ENCODE assay signal across 10 cellular contexts in the genomic region with DNA sequence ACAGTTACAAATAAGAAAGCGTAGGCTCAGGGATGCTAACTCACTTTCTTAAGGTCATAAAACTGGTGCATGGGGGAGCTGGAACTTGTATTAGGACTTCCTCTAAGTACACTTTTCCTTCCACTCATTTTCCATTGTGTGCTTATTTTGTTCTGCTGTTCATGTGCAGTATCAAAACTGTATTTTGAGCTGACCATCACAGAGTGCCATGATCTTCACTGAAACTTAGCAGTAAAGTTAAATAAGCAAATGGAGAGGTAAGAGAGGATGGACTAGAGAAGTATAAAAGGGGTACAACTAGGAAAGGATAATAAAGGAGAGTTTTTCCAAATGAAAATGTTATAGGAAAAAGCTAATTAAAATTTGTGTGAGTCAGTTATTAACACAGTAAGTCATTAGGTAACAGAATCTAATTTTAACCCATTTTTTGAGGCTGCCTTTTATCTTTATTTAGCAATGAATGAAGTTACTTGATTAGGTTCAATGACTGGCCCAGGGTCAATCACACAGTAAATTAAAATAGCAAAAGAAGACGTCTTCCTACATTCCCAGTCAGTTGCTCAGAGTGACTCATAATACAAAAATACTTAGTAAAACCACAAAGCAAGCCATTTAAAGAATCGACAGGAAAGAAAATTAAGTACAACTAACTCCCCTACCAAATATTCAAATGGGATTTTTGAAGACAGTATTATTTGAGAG.
DNase-seq lines count a peak whose midpoint lies in the region; ATAC-seq and TF ChIP-seq lines count a peak whose summit lies in the region.
"Had no signal": no experiment of that assay in that cellular context is flagged by ENCODE, and none has a peak within 500 bp of the region (broad histone marks: within the 10 kb centered on the region; RNA-seq: fewer than 3 reads in every experiment).

No MANE protein-coding gene starts in this region.

- H3K4me1 Mint-ChIP-seq in activated naive CD8-positive, alpha-beta T cell treated with anti-CD3 and anti-CD28 coated beads, Interleukin-2, amount 50 U/mL, for 24 hours, result peaks cover 23% of the 10 kb centered on the region

- no peaks in the 10 kb centered on the region for H3K79me2 ChIP-seq in Loucy (ENCODE audit: insufficient read depth, low read length)
- no peaks in the 10 kb centered on the region for H3K79me2 ChIP-seq in mesendoderm (ENCODE audit: control insufficient read depth, insufficient read depth, low read length)

- peak overlapping the region; percentile 1 for H3K4me3 Mint-ChIP-seq in activated naive CD8-positive, alpha-beta T cell treated with anti-CD3 and anti-CD28 coated beads, Interleukin-2, amount 50 U/mL, for 24 hours

- WGBS in mesendoderm (ENCODE audit: extremely low coverage, insufficient coverage, low lambda C conversion rate), result no CpG with 5 or more reads among the region's 3 CpGs
- 65 to 72% methylated on average over 3 of the region's 3 CpGs for WGBS in transverse colon (ENCODE audit: low coverage in 1 of 2), 2 donors

- no peaks in the 10 kb centered on the region for H3K79me1 ChIP-seq in mesendoderm (ENCODE audit: low read length)

- H3K9me3 ChIP-seq in Loucy (ENCODE audit: insufficient read depth, low read depth, low read length) (peaks cover 2% of the 10 kb centered on the region; the same call in 1 of the 2 replicates), transverse colon (peaks cover 0 to 1% of the 10 kb centered on the region in 2 donors)
- H3K9me3 ChIP-seq: uterus had no signal

- peak overlapping the region; percentile 39; the same call in 1 of the 2 replicates for H2AFZ ChIP-seq in Loucy (ENCODE audit: low read length)

- H3K4me1 ChIP-seq in Loucy (ENCODE audit: insufficient read depth, low read length, poor library complexity, severe bottlenecking), result peaks cover 13% of the 10 kb centered on the region
- no peaks in the 10 kb centered on the region for H3K4me1 ChIP-seq in mesendoderm (ENCODE audit: control insufficient read depth, low read depth, low read length)
- H3K4me1 ChIP-seq in transverse colon, result peaks cover 0 to 11% (median 0%) of the 10 kb centered on the region in 4 donors
- H3K4me1 ChIP-seq: uterus had no signal

- no peak overlapping the region for H3K18ac ChIP-seq in mesendoderm (ENCODE audit: low read length)

- peak overlapping the region; percentile 60 for H3K27ac Mint-ChIP-seq in activated naive CD8-positive, alpha-beta T cell treated with anti-CD3 and anti-CD28 coated beads, Interleukin-2, amount 50 U/mL, for 24 hours

- no peaks in the 10 kb centered on the region for H4K20me1 ChIP-seq in Loucy (ENCODE audit: insufficient read depth, low read length, poor library complexity, severe bottlenecking)

- no peak overlapping the region for H3K56ac ChIP-seq in mesendoderm (ENCODE audit: low read length)

- H3K4me2 ChIP-seq in Loucy (ENCODE audit: low read depth, low read length, poor library complexity, severe bottlenecking) (peak overlapping the region; percentile 43), mesendoderm (ENCODE audit: low read length) (no peak overlapping the region)

- H4K8ac ChIP-seq in mesendoderm (ENCODE audit: low read depth, low read length), result no peak overlapping the region

- H3K9me2 ChIP-seq in Loucy (replicated peaks; ENCODE audit: low read depth, low read length), result no peaks in the 10 kb centered on the region

- no peak overlapping the region for H2BK15ac ChIP-seq in mesendoderm (replicated peaks; ENCODE audit: low read depth)

- intact Hi-C loops in transverse colon (cut with DNase I; ENCODE audit: low total_unique reads), result no loop called here

- H4K5ac ChIP-seq in mesendoderm (ENCODE audit: low read length), result no peak overlapping the region

- H3K9ac ChIP-seq in Loucy (ENCODE audit: low read depth, low read length, poor library complexity, severe bottlenecking), result no peak overlapping the region
- H3K9ac ChIP-seq in mesendoderm (ENCODE audit: low read length), result no peak overlapping the region

- no peak overlapping the region for H3K23ac ChIP-seq in mesendoderm (ENCODE audit: low read length)

- H3K9me3 Mint-ChIP-seq in activated naive CD8-positive, alpha-beta T cell treated with anti-CD3 and anti-CD28 coated beads, Interleukin-2, amount 50 U/mL, for 24 hours, result peaks cover 5% of the 10 kb centered on the region

- no peaks in the 10 kb centered on the region for H3K27me3 Mint-ChIP-seq in activated naive CD8-positive, alpha-beta T cell treated with anti-CD3 and anti-CD28 coated beads, Interleukin-2, amount 50 U/mL, for 24 hours

- H3K36me3 Mint-ChIP-seq in activated naive CD8-positive, alpha-beta T cell treated with anti-CD3 and anti-CD28 coated beads, Interleukin-2, amount 50 U/mL, for 24 hours (ENCODE audit: low read depth), result peaks cover 2% of the 10 kb centered on the region

- DNase-seq in COLO829 (ENCODE audit: low spot score), result peak; percentile 81
- DNase-seq in activated naive CD8-positive, alpha-beta T cell treated with anti-CD3 and anti-CD28 coated beads, Interleukin-2, amount 50 U/mL, for 24 hours, result no peak
- peak; percentile 14 for DNase-seq in mesendoderm
- DNase-seq in GM13976 (ENCODE audit: low spot score), result no peak
- DNase-seq in transverse colon, result no peak
- DNase-seq: uterus had no signal

- no peak overlapping the region for H3K4ac ChIP-seq in mesendoderm (ENCODE audit: low read depth, low read length)

- H2BK120ac ChIP-seq in mesendoderm (ENCODE audit: low read depth, low read length), result no peak overlapping the region

- ATAC-seq in activated naive CD8-positive, alpha-beta T cell treated with anti-CD3 and anti-CD28 coated beads, Interleukin-2, amount 50 U/mL, for 24 hours, result peak; percentile 57
- ATAC-seq in HG03565 (IDR thresholded peaks at IDR 0.05; ENCODE audit: unreplicated experiment), result no peak
- ATAC-seq in GM21528 (IDR thresholded peaks at IDR 0.05; ENCODE audit: low FRiP score, unreplicated experiment), result no peak

- H3K4me3 ChIP-seq in Loucy (ENCODE audit: low read length, poor library complexity, severe bottlenecking) (no peak overlapping the region), mesendoderm (ENCODE audit: low read length) (no peak overlapping the region), transverse colon (no peak overlapping the region)
- H3K4me3 ChIP-seq: skin epidermis, uterus had no signal

- H3K27ac ChIP-seq in mesendoderm (ENCODE audit: low read depth, low read length), result no peak overlapping the region
- H3K27ac ChIP-seq in transverse colon, result no peak overlapping the region
- H3K27ac ChIP-seq: uterus had no signal

- in situ Hi-C loops in GM13976 (cut with MboI; ENCODE audit: low sequenced_read_pairs, unreplicated experiment) (no loop called here), transverse colon (cut with MboI; ENCODE audit: low pct_ligation_motif_present in 1 of 4, low pct_unique_long_range_greater_than_20kb in 1 of 4, low sequenced_read_pairs in 3 of 4) (no loop called here)

- no peaks in the 10 kb centered on the region for H3K27me3 ChIP-seq in Loucy (ENCODE audit: insufficient read depth, low read length, poor library complexity, severe bottlenecking)
- no peaks in the 10 kb centered on the region for H3K27me3 ChIP-seq in mesendoderm (ENCODE audit: insufficient read depth, low read length, poor library complexity)
- no peaks in the 10 kb centered on the region for H3K27me3 ChIP-seq in transverse colon
- H3K27me3 ChIP-seq: uterus had no signal

- H3F3A ChIP-seq in Loucy (ENCODE audit: low read depth), result no peaks in the 10 kb centered on the region

- no peak for TF ChIP-seq EP300 in transverse colon (IDR thresholded peaks at IDR 0.05; ENCODE audit: low read depth)

- TF ChIP-seq POLR2A in transverse colon (IDR thresholded peaks at IDR 0.05), result no peak

- H3K36me3 ChIP-seq in Loucy (ENCODE audit: insufficient read depth, low read length), result no peaks in the 10 kb centered on the region
- no peaks in the 10 kb centered on the region for H3K36me3 ChIP-seq in mesendoderm (ENCODE audit: control insufficient read depth, insufficient read depth, low read length)
- H3K36me3 ChIP-seq in transverse colon, result no peaks in the 10 kb centered on the region
- H3K36me3 ChIP-seq: uterus had no signal

- H2BK5ac ChIP-seq in mesendoderm (ENCODE audit: low read length), result no peak overlapping the region

- no peak for TF ChIP-seq CTCF in Loucy (conservative IDR thresholded peaks at IDR 0.05; ENCODE audit: low read length)
- no peak for TF ChIP-seq CTCF in GM13976 (IDR thresholded peaks at IDR 0.05; ENCODE audit: borderline replicate concordance, control extremely low read depth, extremely low read depth, insufficient read depth, missing control alignments)
- no peak for TF ChIP-seq CTCF in transverse colon (IDR thresholded peaks at IDR 0.05)

- H2AK5ac ChIP-seq in mesendoderm (ENCODE audit: low read length), result no peak overlapping the region

Comparison
In these comparisons a context has a peak if more than half of its experiments do, and no peak if none do; other contexts are left out.
1. DNase-seq: peak in COLO829 (single experiment) and mesendoderm (single experiment); none in activated naive CD8-positive, alpha-beta T cell treated with anti-CD3 and anti-CD28 coated beads, Interleukin-2, amount 50 U/mL, for 24 hours (single experiment), GM13976 (single experiment) and transverse colon (single experiment).